Comparison of ENCODE assay signal across 1 cellular context in genomic region chr6:87589693-87590416, GRCh38.
TF ChIP-seq lines count a peak whose summit lies in the region.

ORC3 (plus strand) TSS chr6:87590135; CDS start chr6:87590169, 34 bp downstream.
RARS2 (minus strand) TSS chr6:87589987; CDS start chr6:87589957, 30 bp downstream.

TF ChIP-seq in HEK293, 187 proteins besides CTCF, POLR2A, EP300 and RAD21 (continued from another document):
- no peak for TF ChIP-seq ZNF513 (tag by site-specific recombination; IDR thresholded peaks at IDR 0.05)
